6 cellular contexts compared by ENCODE assay signal in genomic region chr12:65707051-65707450, GRCh38.
"Had no signal": no experiment of that assay in that cellular context is flagged by ENCODE, and none has a peak within 500 bp of the region (broad histone marks: within the 10 kb centered on the region; RNA-seq: fewer than 3 reads in every experiment).

No MANE protein-coding gene starts in this region.

- H2AFZ ChIP-seq: GM23338 had no signal

- H3K4me3 ChIP-seq: GM23338 had no signal

- ATAC-seq: GM23338 had no signal

- H3K4me2 ChIP-seq: GM23338 had no signal

- FAIRE-seq: H1, H54, HTR-8/SVneo had no signal

- DNase-seq: H9, HCEC 1CT had no signal
